In genomic region chr11:19253149-19253540, GRCh38 we compare ENCODE assay signal across 24 cellular contexts. TPM values are rescaled to one million over a fixed set of nuclear protein-coding genes. Genes with fewer than 3 reads are reported as not detected.
DNase-seq lines count a peak whose midpoint lies in the region; ATAC-seq and TF ChIP-seq lines count a peak whose summit lies in the region.
"Had no signal": no experiment of that assay in that cellular context is flagged by ENCODE, and none has a peak within 500 bp of the region (broad histone marks: within the 10 kb centered on the region; RNA-seq: fewer than 3 reads in every experiment).

No MANE protein-coding gene starts in this region.

- no peak for TF ChIP-seq CTCF in LNCaP clone FGC (IDR thresholded peaks at IDR 0.05; ENCODE audit: control insufficient read depth, extremely low read depth, insufficient read depth)
- TF ChIP-seq CTCF in colonic mucosa (IDR thresholded peaks at IDR 0.05) = no peak
- no peak for TF ChIP-seq CTCF in sigmoid colon (IDR thresholded peaks at IDR 0.05)

- no peaks in the 10 kb centered on the region for H3K4me1 ChIP-seq in colonic mucosa
- H3K4me1 ChIP-seq in sigmoid colon = no peaks in the 10 kb centered on the region

- H3K9me3 ChIP-seq in colonic mucosa (no peaks in the 10 kb centered on the region), sigmoid colon (no peaks in the 10 kb centered on the region)

- DNase-seq in LNCaP clone FGC (ENCODE audit: low read depth) = peak; percentile 70
- peak; percentile 83 for DNase-seq in NCI-H2196 (lab: John Stamatoyannopoulos, UW; ENCODE audit: unreplicated experiment)
- DNase-seq in colonic mucosa = peak; percentile 34
- DNase-seq in sciatic nerve (ENCODE audit: low spot score) = no peak
- DNase-seq in dedifferentiated amniotic fluid mesenchymal stem cell (ENCODE audit: extremely low spot score) = no peak
- no peak for DNase-seq in sigmoid colon
- DNase-seq in MV-4-11 (lab: John Stamatoyannopoulos, UW) = no peak
- DNase-seq: activated CD4-positive, alpha-beta T cell treated with anti-CD3 and anti-CD28 coated beads for 1 hour; activated naive CD4-positive, alpha-beta T cell treated with anti-CD3 and anti-CD28 coated beads, Interleukin-2, amount 50 U/mL, for 16 hours; activated T-cell treated with anti-CD3 and anti-CD28 coated beads, Interleukin-2, amount 50 U/mL, for 48 hours; CD8-positive, alpha-beta T cell; DND-41; foreskin fibroblast; left ventricle myocardium superior; NCI-H1930; NCI-H446 treated with DMSO at 0.1 percent for 48 hours; SW 1271 had no signal

- ATAC-seq in sciatic nerve = peak; percentile 73
- ATAC-seq: CD8-positive, alpha-beta T cell; K562; left ventricle myocardium superior had no signal

- no peak for TF ChIP-seq POLR2A in sigmoid colon (IDR thresholded peaks at IDR 0.05)

- no peak overlapping the region for H3K9ac ChIP-seq in colonic mucosa (ENCODE audit: low read depth in 2 of 2, low read length in 2 of 2)

- H3K4me3 ChIP-seq in LNCaP clone FGC (ENCODE audit: low read depth, low read length) (no peak overlapping the region), colonic mucosa (no peak overlapping the region), sigmoid colon (no peak overlapping the region)
- H3K4me3 ChIP-seq: K562 had no signal

- WGBS in sigmoid colon, 2 donors = 18 to 56% methylated on average over 3 of the region's 3 CpGs

- no peak overlapping the region for H3K27ac ChIP-seq in colonic mucosa
- no peak overlapping the region for H3K27ac ChIP-seq in sigmoid colon
- H3K27ac ChIP-seq: RWPE1 had no signal

- no peaks in the 10 kb centered on the region for H3K27me3 ChIP-seq in colonic mucosa
- H3K27me3 ChIP-seq in sigmoid colon = no peaks in the 10 kb centered on the region

- no peaks in the 10 kb centered on the region for H3K36me3 ChIP-seq in colonic mucosa
- no peaks in the 10 kb centered on the region for H3K36me3 ChIP-seq in sigmoid colon

- no peak for TF ChIP-seq EP300 in sigmoid colon (IDR thresholded peaks at IDR 0.05)

- intact Hi-C loops in colonic mucosa (cut with DNase I) (loop anchor here (10.0 kb wide), 1 partner anchor 178 kb away; no protein-coding TSS in a partner anchor), sciatic nerve (cut with DNase I) (no loop called here), sigmoid colon (cut with DNase I) (no loop called here)

RNA-seq across cellular contexts. Expression of gene E2F8, which starts 12.4 kb away (rescaled TPM):
- total RNA-seq in colonic mucosa (10 to 100 TPM in 1 of 2 donors, 1 to 10 TPM in 1; 5.5 to 26.8 TPM), sciatic nerve (0.13 TPM), sigmoid colon (1 to 10 TPM in 1 of 4 donors, under 1 TPM in 2, not detected in 1; 0.16 to 1.2 (median 0.83) TPM)
- polyA plus RNA-seq in sigmoid colon = 1 to 10 TPM in 2 of 3 donors, under 1 TPM in 1; 0.60 to 4.0 (median 1.6) TPM

RNA-seq across cellular contexts. Expression of gene CSRP3, which starts 51.4 kb away (rescaled TPM):
- total RNA-seq in colonic mucosa (under 1 TPM in 1 of 2 donors, not detected in 1; 0.35 TPM), sciatic nerve (not detected), sigmoid colon (not detected)
- polyA plus RNA-seq in sigmoid colon = 1 to 10 TPM in 2 of 3 donors, under 1 TPM in 1; 0.66 to 1.2 (median 1.2) TPM
- total RNA-seq: activated CD8-positive, alpha-beta memory T cell treated with anti-CD3 and anti-CD28 coated beads for 36 hours; CD8-positive, alpha-beta T cell; mononuclear cell; posterior vena cava; subcutaneous adipose tissue had no signal
- polyA plus RNA-seq: K562, neural cell had no signal

Comparison
In these comparisons a context has a peak if more than half of its experiments do, and no peak if none do; other contexts are left out.
1. DNase-seq: peak in LNCaP clone FGC (single experiment), NCI-H2196 (single experiment) and colonic mucosa (single experiment); none in sciatic nerve (single experiment), dedifferentiated amniotic fluid mesenchymal stem cell (single experiment), sigmoid colon (single experiment) and MV-4-11 (single experiment).